9 cellular contexts compared by ENCODE assay signal in genomic region chr17:56699186-56699895, GRCh38.
DNase-seq lines count a peak whose midpoint lies in the region; ATAC-seq, FAIRE-seq and TF ChIP-seq lines count a peak whose summit lies in the region.
"Had no signal": no experiment of that assay in that cellular context is flagged by ENCODE, and none has a peak within 500 bp of the region (broad histone marks: within the 10 kb centered on the region; RNA-seq: fewer than 3 reads in every experiment).

No MANE protein-coding gene starts in this region.

- DNase-seq in A549 (ENCODE audit: low read depth in 1 of 2, low spot score in 1 of 2) (peak; percentile 97 to 99), cerebellum (ENCODE audit: low spot score) (peak; percentile 40), lower lobe of right lung (peak; percentile 58), NCI-H187 (lab: John Stamatoyannopoulos, UW) (no peak), SHP77 treated with DMSO at 0.1 percent for 48 hours (lab: John Stamatoyannopoulos, UW) (no peak)
- no peak for DNase-seq in activated CD4-positive, alpha-beta T cell treated with anti-CD3 and anti-CD28 coated beads for 48 hours

- TF ChIP-seq RAD21 in A549 (conservative IDR thresholded peaks at IDR 0.05 in 1 of 2, IDR thresholded peaks at IDR 0.05 in 1 of 2) = no peak

- H3K4me1 ChIP-seq in A549 (peaks cover 21% of the 10 kb centered on the region), HUES64 (ENCODE audit: insufficient read depth, low read length) (peaks cover 11% of the 10 kb centered on the region; the same call in 1 of the 2 replicates), lower lobe of right lung (no peaks in the 10 kb centered on the region)

- ATAC-seq in A549 (peak; percentile 98 to 99), lower lobe of right lung (peak; percentile 89), GM21367 (IDR thresholded peaks at IDR 0.05; ENCODE audit: unreplicated experiment) (no peak)

- H3K4me2 ChIP-seq in A549 = peak overlapping the region; percentile 58

- no peak for TF ChIP-seq POLR2A in A549 (IDR thresholded peaks at IDR 0.05; ENCODE audit: low read length)

- H3K27me3 ChIP-seq in HUES64 (ENCODE audit: insufficient read depth, low read length) (no peaks in the 10 kb centered on the region), lower lobe of right lung (ENCODE audit: low read depth) (no peaks in the 10 kb centered on the region)

- peak in 1 of 2 experiments; percentile 71; a peak in 2 of 5 replicates for TF ChIP-seq EP300 in A549 (IDR thresholded peaks at IDR 0.05)

- H3K9ac ChIP-seq in HUES64 (ENCODE audit: low read depth, low read length) = no peak overlapping the region; the same call in 1 of the 2 replicates

- H3K36me3 ChIP-seq in HUES64 (ENCODE audit: insufficient read depth, low read length) (no peaks in the 10 kb centered on the region), lower lobe of right lung (no peaks in the 10 kb centered on the region)

- intact Hi-C loops in lower lobe of right lung (cut with DNase I) = no loop called here

- no peaks in the 10 kb centered on the region for H3K9me3 ChIP-seq in A549
- H3K9me3 ChIP-seq in HUES64 (ENCODE audit: insufficient read depth, low read depth, low read length) = no peaks in the 10 kb centered on the region
- no peaks in the 10 kb centered on the region for H3K9me3 ChIP-seq in lower lobe of right lung

- CTCF ChIA-PET in A549 (lab: Yijun Ruan, JAX) = interaction anchor here (0.8 to 13.2 kb wide), 12 partner anchors 8 to 219 kb away, joined by 3 to 183 read pairs (median 4); partner anchors contain the start of gene NOG

- H3K27ac ChIP-seq in A549 (peak overlapping the region; percentile 66 to 84), HUES64 (ENCODE audit: low read depth, low read length) (peak overlapping the region; percentile 54), lower lobe of right lung (no peak overlapping the region)

- TF ChIP-seq CTCF in A549 (IDR thresholded peaks at IDR 0.05) = no peak
- no peak for TF ChIP-seq CTCF in lower lobe of right lung (IDR thresholded peaks at IDR 0.05)

- POLR2A ChIA-PET in A549 (lab: Yijun Ruan, JAX) = interaction anchor here (0.7 to 1.2 kb wide), 4 partner anchors 8 to 214 kb away, joined by 3 to 5 read pairs (median 4); partner anchors contain the start of genes NOG and TRIM25

- 1% methylated on average over 18 of the region's 18 CpGs for WGBS in A549 (ENCODE audit: missing lambda C conversion rate)
- 32% methylated on average over 18 of the region's 18 CpGs for WGBS in HUES64

- 0 out of 3 replicates have a peak overlapping the region, but pooled peaks have one; percentile 13 for H3K4me3 ChIP-seq in A549
- H3K4me3 ChIP-seq in HUES64 (ENCODE audit: low read length) = no peak overlapping the region
- H3K4me3 ChIP-seq in lower lobe of right lung = no peak overlapping the region

- FAIRE-seq in A549 (lab: Jason Lieb, UNC) = peak; percentile 99
- FAIRE-seq: G401.6 had no signal

TF ChIP-seq in A549, 52 proteins besides CTCF, POLR2A, EP300 and RAD21 (continues in another document):
- TF ChIP-seq MAZ (IDR thresholded peaks at IDR 0.05; ENCODE audit: borderline replicate concordance, low read depth, low read length) = peak; percentile 46; the same call in 1 of the 2 replicates
- no peak for TF ChIP-seq KDM5A (IDR thresholded peaks at IDR 0.05)
- no peak for TF ChIP-seq POLR2AphosphoS2 (conservative IDR thresholded peaks at IDR 0.05; ENCODE audit: low read length)
- peak; percentile 61; the same call in 1 of the 2 replicates for TF ChIP-seq EHMT2 (IDR thresholded peaks at IDR 0.05; ENCODE audit: low read depth)
- TF ChIP-seq NPAS2 (CRISPR knock-in tag; IDR thresholded peaks at IDR 0.05; ENCODE audit: borderline replicate concordance) = no peak
- no peak for TF ChIP-seq USF2 (IDR thresholded peaks at IDR 0.05)
- peak; percentile 50 for TF ChIP-seq MAFK (IDR thresholded peaks at IDR 0.05; ENCODE audit: partially characterized antibody)
- TF ChIP-seq HOXB5 (CRISPR knock-in tag; IDR thresholded peaks at IDR 0.05) = peak; percentile 84
- no peak for TF ChIP-seq FOSB (CRISPR knock-in tag; IDR thresholded peaks at IDR 0.05)
- peak; percentile 86 for TF ChIP-seq JUNB (IDR thresholded peaks at IDR 0.05)
- TF ChIP-seq GATA3 (IDR thresholded peaks at IDR 0.05; ENCODE audit: borderline replicate concordance) = peak; percentile 79; the same call in 1 of the 2 replicates
- TF ChIP-seq HOXA7 (CRISPR knock-in tag; IDR thresholded peaks at IDR 0.05) = no peak
- TF ChIP-seq MAX (IDR thresholded peaks at IDR 0.05) = peak; percentile 71
- no peak; the same call in 1 of the 2 replicates for TF ChIP-seq PBX3 (IDR thresholded peaks at IDR 0.05)
- TF ChIP-seq E2F6 (IDR thresholded peaks at IDR 0.05; ENCODE audit: borderline replicate concordance, low read depth) = no peak
- TF ChIP-seq ATOH8 (CRISPR knock-in tag; IDR thresholded peaks at IDR 0.05; ENCODE audit: low read depth) = peak; percentile 79; the same call in 1 of the 2 replicates
- no peak for TF ChIP-seq CBX8 (IDR thresholded peaks at IDR 0.05)
- no peak for TF ChIP-seq CBX2 (IDR thresholded peaks at IDR 0.05; ENCODE audit: borderline replicate concordance, low read depth)
- no peak for TF ChIP-seq KDM1A (IDR thresholded peaks at IDR 0.05; ENCODE audit: low read depth)
- TF ChIP-seq HEYL (CRISPR knock-in tag; IDR thresholded peaks at IDR 0.05) = no peak
- peak; percentile 49; the same call in 1 of the 2 replicates for TF ChIP-seq BHLHE40 (IDR thresholded peaks at IDR 0.05; ENCODE audit: low read depth, low read length)
- TF ChIP-seq REST (IDR thresholded peaks at IDR 0.05) = peak; percentile 89
- no peak for TF ChIP-seq RCOR1 (IDR thresholded peaks at IDR 0.05; ENCODE audit: low read depth, low read length)
- TF ChIP-seq CEBPB (IDR thresholded peaks at IDR 0.05) = peak in 1 of 2 experiments; percentile 45; a peak in 2 of 4 replicates
- peak; percentile 23 to 66; a peak in 4 of 5 replicates for TF ChIP-seq JUN (IDR thresholded peaks at IDR 0.05)
- no peak for TF ChIP-seq MYC (IDR thresholded peaks at IDR 0.05; ENCODE audit: borderline replicate concordance, low read length)

Comparison
In these comparisons a context has a peak if more than half of its experiments do, and no peak if none do; other contexts are left out.
1. DNase-seq: peak in A549 (2 of 2), cerebellum (single experiment) and lower lobe of right lung (single experiment); none in NCI-H187 (0 of 2), SHP77 treated with DMSO at 0.1 percent for 48 hours (single experiment) and activated CD4-positive, alpha-beta T cell treated with anti-CD3 and anti-CD28 coated beads for 48 hours (single experiment).